Comparison of ENCODE assay signal across 19 cellular contexts in the genomic region with DNA sequence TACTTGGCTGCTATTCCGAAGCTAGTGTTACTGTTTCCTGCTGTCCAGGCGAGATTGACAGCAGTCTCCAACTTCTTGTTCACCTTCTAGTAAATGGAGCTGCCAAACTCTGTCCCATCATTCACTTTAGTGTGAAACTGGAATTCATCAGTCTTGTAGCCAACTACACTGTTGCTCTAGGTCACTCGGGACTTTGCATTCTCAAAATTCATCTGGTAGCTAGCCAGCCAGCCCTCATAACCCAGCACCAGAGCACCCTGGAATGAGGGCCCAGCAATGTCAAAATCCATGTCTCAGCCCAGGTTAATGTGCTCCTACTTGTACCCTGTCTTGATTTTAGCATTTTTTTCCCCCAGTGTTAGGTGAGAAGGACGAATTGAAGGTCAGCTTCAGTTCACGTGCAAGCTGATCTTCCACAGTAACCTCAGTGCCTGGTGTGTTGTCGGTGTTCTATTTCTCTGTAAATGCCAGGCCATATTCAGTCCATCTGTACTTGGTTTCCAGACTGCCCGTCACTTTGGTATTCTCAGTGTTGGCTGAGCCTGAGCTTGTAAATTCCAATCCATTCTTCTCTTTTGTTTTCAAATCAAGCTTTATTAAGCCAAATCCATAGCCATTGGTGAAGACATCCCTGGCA. TPM values are rescaled to one million over a fixed set of nuclear protein-coding genes. Genes with fewer than 3 reads are reported as not detected.
"Had no signal": no experiment of that assay in that cellular context is flagged by ENCODE, and none has a peak within 500 bp of the region (broad histone marks: within the 10 kb centered on the region; RNA-seq: fewer than 3 reads in every experiment).

No MANE protein-coding gene starts in this region.

- DNase-seq: activated CD4-positive, CD25-positive, alpha-beta regulatory T cell; activated naive CD4-positive, alpha-beta T cell treated with Interleukin-2 at 50 U/mL for 16 hours; aorta; kidney glomerular epithelial cell; lower lobe of right lung; ovary; stimulated activated CD4-positive, alpha-beta T cell treated with anti-CD3 and anti-CD28 coated beads, Interleukin-4, amount 100 ng/mL, for 24 hours; stimulated activated naive CD4-positive, alpha-beta T cell treated with Interleukin-2 at 50 U/mL for 16 hours; substantia nigra had no signal

- H3K27me3 ChIP-seq: breast epithelium, neural progenitor cell, ovary had no signal

- ATAC-seq: lower lobe of right lung had no signal

- H3K4me1 Mint-ChIP-seq: neural progenitor cell had no signal

- H3K9me3 Mint-ChIP-seq: type B pancreatic cell had no signal

- H3K4me1 ChIP-seq: breast epithelium, lower lobe of right lung, neural progenitor cell had no signal

- H3K4me3 ChIP-seq: breast epithelium, lower lobe of right lung, neural progenitor cell, ovary, skin epidermis had no signal

- H3K27ac Mint-ChIP-seq: neural progenitor cell; T-helper 2 cell treated with Interferon-gamma antibody and Interleukin-4, amounts not matched to agents 5 μg/mL and 100 μg/mL, for 36 hours; type B pancreatic cell had no signal

- H3K9me3 ChIP-seq: breast epithelium, lower lobe of right lung, ovary had no signal

- H3K9ac ChIP-seq: neural progenitor cell had no signal

- H3K27me3 Mint-ChIP-seq: type B pancreatic cell had no signal

- H3K27ac ChIP-seq: breast epithelium, lower lobe of right lung, neural progenitor cell, ovary, skin epidermis had no signal

- H3K36me3 ChIP-seq: breast epithelium, ovary had no signal

- H3K4me2 ChIP-seq: neural progenitor cell had no signal

- H2AFZ ChIP-seq: neural progenitor cell had no signal

- H3K4me3 Mint-ChIP-seq: neural progenitor cell; T-helper 2 cell treated with Interferon-gamma antibody and Interleukin-4, amounts not matched to agents 5 μg/mL and 100 μg/mL, for 36 hours; type B pancreatic cell had no signal

RNA-seq across cellular contexts. Expression of gene NUTM2F, which starts 40.4 kb away (rescaled TPM):
- total RNA-seq: activated CD8-positive, alpha-beta memory T cell treated with anti-CD3 and anti-CD28 coated beads for 36 hours; aorta; breast epithelium; dermis microvascular lymphatic vessel endothelial cell; epithelial cell of proximal tubule; glomerular endothelial cell; lower lobe of right lung; ovary; renal cortical epithelial cell had no signal
- polyA plus RNA-seq: aorta, ovary had no signal
